ENCODE assay signal across 18 cellular contexts in genomic region chr11:106031936-106032335, GRCh38. TPM values are rescaled to one million over a fixed set of nuclear protein-coding genes. Genes with fewer than 3 reads are reported as not detected.
DNase-seq lines count a peak whose midpoint lies in the region; ATAC-seq and TF ChIP-seq lines count a peak whose summit lies in the region.
"Had no signal": no experiment of that assay in that cellular context is flagged by ENCODE, and none has a peak within 500 bp of the region (broad histone marks: within the 10 kb centered on the region; RNA-seq: fewer than 3 reads in every experiment).

No MANE protein-coding gene starts in this region.

- dilution Hi-C loops in mammary epithelial cell (cut with HindIII; ENCODE audit: low sequenced_read_pairs) = no loop called here

- H3K27me3 ChIP-seq in mammary epithelial cell (ENCODE audit: insufficient read depth, low read length) (no peaks in the 10 kb centered on the region), SJSA1 (replicated peaks) (no peaks in the 10 kb centered on the region)
- H3K27me3 ChIP-seq: BLaER1 had no signal

- no peak for DNase-seq in MCF 10A (ENCODE audit: unreplicated experiment)
- DNase-seq in mammary epithelial cell = no peak
- no peak for DNase-seq in SJSA1 (ENCODE audit: low read depth in 1 of 2, low spot score in 2 of 2)
- no peak for DNase-seq in epithelial cell of prostate (ENCODE audit: low read depth, low spot score)
- DNase-seq in SIG-M5 treated with dmso at 0.1 percent for 504 hours (lab: John Stamatoyannopoulos, UW; ENCODE audit: unreplicated experiment) = no peak
- no peak for DNase-seq in activated CD8-positive, alpha-beta T cell treated with anti-CD3 and anti-CD28 coated beads, Interleukin-2, amount 10 ng/mL, durations not matched to agents 7 days and 5 days
- DNase-seq in MV-4-11 (lab: John Stamatoyannopoulos, UW) = no peak
- DNase-seq: Calu3; CD8-positive, alpha-beta T cell; DMS79 treated with DMSO at 0.1 percent for 48 hours; GF-D8; GOT3; H7 had no signal

- in situ Hi-C loops in mammary epithelial cell (cut with MboI; ENCODE audit: low sequenced_read_pairs in 2 of 2) = no loop called here

- H4K20me1 ChIP-seq in mammary epithelial cell (ENCODE audit: insufficient read depth, low read length) = no peaks in the 10 kb centered on the region
- H4K20me1 ChIP-seq: BLaER1 had no signal

- intact Hi-C loops in MCF 10A (cut with micrococcal nuclease) = no loop called here
- intact Hi-C loops in mammary epithelial cell (cut with micrococcal nuclease) = no loop called here

- peak overlapping the region; percentile 80 for H3K27ac Mint-ChIP-seq in MCF 10A (ENCODE audit: low read depth, unreplicated experiment)
- H3K27ac Mint-ChIP-seq in activated CD8-positive, alpha-beta T cell treated with anti-CD3 and anti-CD28 coated beads, Interleukin-2, amount 10 ng/mL, durations not matched to agents 7 days and 5 days = no peak overlapping the region
- H3K27ac Mint-ChIP-seq: CD14-positive monocyte; CD8-positive, alpha-beta T cell; HFFc6 had no signal

- BruUV-seq in MCF 10A (replicated peaks; lab: Mats Ljungman, UMichigan) (no TSS peak), mammary epithelial cell (replicated peaks; lab: Mats Ljungman, UMichigan) (no TSS peak)

- H3K4me1 Mint-ChIP-seq in MCF 10A (ENCODE audit: insufficient read depth, unreplicated experiment) = peaks cover 7% of the 10 kb centered on the region
- no peaks in the 10 kb centered on the region for H3K4me1 Mint-ChIP-seq in activated CD8-positive, alpha-beta T cell treated with anti-CD3 and anti-CD28 coated beads, Interleukin-2, amount 10 ng/mL, durations not matched to agents 7 days and 5 days (ENCODE audit: low read depth)
- H3K4me1 Mint-ChIP-seq: CD14-positive monocyte had no signal

- no peak overlapping the region for H3K4me3 Mint-ChIP-seq in MCF 10A (ENCODE audit: unreplicated experiment)
- H3K4me3 Mint-ChIP-seq in activated CD8-positive, alpha-beta T cell treated with anti-CD3 and anti-CD28 coated beads, Interleukin-2, amount 10 ng/mL, durations not matched to agents 7 days and 5 days = no peak overlapping the region
- H3K4me3 Mint-ChIP-seq: CD14-positive monocyte; CD8-positive, alpha-beta T cell; HFFc6 had no signal

- H3K9ac ChIP-seq in mammary epithelial cell (ENCODE audit: insufficient read depth, low read length) = no peak overlapping the region
- H3K9ac ChIP-seq: BLaER1 had no signal

- H3K36me3 ChIP-seq in mammary epithelial cell (ENCODE audit: insufficient read depth, low read length) = no peaks in the 10 kb centered on the region
- no peaks in the 10 kb centered on the region for H3K36me3 ChIP-seq in SJSA1
- H3K36me3 ChIP-seq: BLaER1 had no signal

- no peaks in the 10 kb centered on the region for H3K4me1 ChIP-seq in mammary epithelial cell (ENCODE audit: insufficient read depth, low read length)
- H3K4me1 ChIP-seq in SJSA1 (replicated peaks) = peaks cover 11% of the 10 kb centered on the region
- H3K4me1 ChIP-seq: BLaER1 had no signal

- H3K9me3 ChIP-seq in mammary epithelial cell (replicated peaks; ENCODE audit: insufficient read depth, low read length) = no peaks in the 10 kb centered on the region
- no peaks in the 10 kb centered on the region for H3K9me3 ChIP-seq in SJSA1 (replicated peaks)
- H3K9me3 ChIP-seq: BLaER1 had no signal

- no peaks in the 10 kb centered on the region for H3K36me3 Mint-ChIP-seq in MCF 10A (ENCODE audit: insufficient read depth, unreplicated experiment)
- no peaks in the 10 kb centered on the region for H3K36me3 Mint-ChIP-seq in activated CD8-positive, alpha-beta T cell treated with anti-CD3 and anti-CD28 coated beads, Interleukin-2, amount 10 ng/mL, durations not matched to agents 7 days and 5 days (ENCODE audit: low read depth)
- H3K36me3 Mint-ChIP-seq: CD14-positive monocyte; CD8-positive, alpha-beta T cell had no signal

- 71% methylated on average over 3 of the region's 3 CpGs for WGBS in mammary epithelial cell (ENCODE audit: low coverage, missing lambda C conversion rate)

- no peaks in the 10 kb centered on the region for H3K9me3 Mint-ChIP-seq in MCF 10A (ENCODE audit: unreplicated experiment)
- H3K9me3 Mint-ChIP-seq in activated CD8-positive, alpha-beta T cell treated with anti-CD3 and anti-CD28 coated beads, Interleukin-2, amount 10 ng/mL, durations not matched to agents 7 days and 5 days (ENCODE audit: insufficient read depth) = no peaks in the 10 kb centered on the region
- H3K9me3 Mint-ChIP-seq: HFFc6 had no signal

- no peaks in the 10 kb centered on the region for H3K27me3 Mint-ChIP-seq in MCF 10A (ENCODE audit: insufficient read depth, unreplicated experiment)
- H3K27me3 Mint-ChIP-seq in activated CD8-positive, alpha-beta T cell treated with anti-CD3 and anti-CD28 coated beads, Interleukin-2, amount 10 ng/mL, durations not matched to agents 7 days and 5 days (ENCODE audit: low read depth) = peaks cover 24% of the 10 kb centered on the region

- H2AFZ ChIP-seq in mammary epithelial cell (ENCODE audit: low read depth, low read length) = no peak overlapping the region

- no peak overlapping the region for H3K27ac ChIP-seq in mammary epithelial cell (ENCODE audit: insufficient read depth, low read depth, low read length)
- peak overlapping the region; percentile 21; the same call in 1 of the 2 replicates for H3K27ac ChIP-seq in SJSA1
- H3K27ac ChIP-seq in epithelial cell of prostate = peak overlapping the region; percentile 81
- H3K27ac ChIP-seq: 22Rv1, BLaER1 had no signal

- ATAC-seq in activated CD8-positive, alpha-beta T cell treated with anti-CD3 and anti-CD28 coated beads, Interleukin-2, amount 10 ng/mL, durations not matched to agents 7 days and 5 days = no peak
- ATAC-seq: CD8-positive, alpha-beta T cell; HCT116 had no signal

- H3K4me2 ChIP-seq in mammary epithelial cell (ENCODE audit: insufficient read depth, low read depth, low read length) = no peak overlapping the region
- H3K4me2 ChIP-seq: BLaER1 had no signal

- H3K4me3 ChIP-seq in mammary epithelial cell (replicated peaks in 1 of 3; ENCODE audit: insufficient read depth in 1 of 3, low read depth in 2 of 3, low read length in 3 of 3) (no peak overlapping the region), SJSA1 (no peak overlapping the region)
- H3K4me3 ChIP-seq: BLaER1 had no signal

- H3K79me2 ChIP-seq in mammary epithelial cell (ENCODE audit: insufficient read depth, low read length) = no peaks in the 10 kb centered on the region

- CTCF ChIA-PET in MCF 10A (lab: Yijun Ruan, JAX) (interaction anchor here (0.6 kb wide), 1 partner anchor 1270 kb away, joined by 3 read pairs; no protein-coding TSS in a partner anchor), mammary epithelial cell (lab: Charles Lee; ENCODE audit: low non-redundant PET) (no interaction called here)
- CTCF ChIA-PET in activated CD8-positive, alpha-beta T cell treated with anti-CD3 and anti-CD28 coated beads, Interleukin-2, amount 10 ng/mL, durations not matched to agents 7 days and 5 days (lab: Charles Lee) = no interaction called here

- POLR2A ChIA-PET in MCF 10A (lab: Yijun Ruan, JAX) = interaction anchor here (2.2 to 4.2 kb wide), 2 partner anchors 9 to 46 kb away, joined by 5 to 28 read pairs; partner anchors contain the start of genes AASDHPPT, KBTBD3 and MSANTD4
- POLR2A ChIA-PET in activated CD8-positive, alpha-beta T cell treated with anti-CD3 and anti-CD28 coated beads, Interleukin-2, amount 10 ng/mL, durations not matched to agents 7 days and 5 days (lab: Charles Lee) = no interaction called here

- TF ChIP-seq CTCF in MCF 10A (IDR thresholded peaks at IDR 0.05; ENCODE audit: unreplicated experiment) (no peak), mammary epithelial cell (conservative IDR thresholded peaks at IDR 0.05 in 1 of 2, IDR thresholded peaks at IDR 0.05 in 1 of 2; ENCODE audit: extremely low read depth in 1 of 2, insufficient read depth in 1 of 2, low read depth in 1 of 2, low read length in 2 of 2) (no peak)

RNA-seq across cellular contexts. Expression of gene MSANTD4, which starts 9.9 kb away (rescaled TPM):
- 31.2 and 36.0 TPM in 2 replicates for total RNA-seq in MCF 10A (2022)
- 10 to 100 TPM; 20.8 to 41.7 TPM for total RNA-seq in mammary epithelial cell
- 6.2 TPM for polyA plus RNA-seq in mammary epithelial cell
- 8.4 TPM for polyA minus RNA-seq in mammary epithelial cell
- total RNA-seq in SJSA1 (2014; rRNA removed; shearing (Covaris generic)) = 11.5 and 14.2 TPM in 2 replicates
- total RNA-seq in activated CD8-positive, alpha-beta T cell treated with anti-CD3 and anti-CD28 coated beads, Interleukin-2, amount 10 ng/mL, durations not matched to agents 7 days and 5 days = 10 to 100 TPM; 14.0 to 17.4 TPM

RNA-seq across cellular contexts. Expression of gene KBTBD3, which starts 45.2 kb away (rescaled TPM):
- total RNA-seq in MCF 10A (2022) = 2.9 and 5.1 TPM in 2 replicates
- total RNA-seq in mammary epithelial cell = 1 to 10 TPM; 2.2 to 3.3 TPM
- 1.4 TPM for polyA plus RNA-seq in mammary epithelial cell
- polyA minus RNA-seq in mammary epithelial cell = 7.8 TPM
- total RNA-seq in SJSA1 (2014; rRNA removed; shearing (Covaris generic)) = 0.16 and 0.76 TPM in 2 replicates
- total RNA-seq in activated CD8-positive, alpha-beta T cell treated with anti-CD3 and anti-CD28 coated beads, Interleukin-2, amount 10 ng/mL, durations not matched to agents 7 days and 5 days = 1 to 10 TPM; 6.2 to 7.7 TPM

RNA-seq across cellular contexts. Expression of gene AASDHPPT, which starts 45.5 kb away (rescaled TPM):
- total RNA-seq in MCF 10A (2022) (55.3 and 56.3 TPM in 2 replicates), mammary epithelial cell (10 to 100 TPM; 41.8 to 64.7 TPM)
- polyA plus RNA-seq in mammary epithelial cell = 24.5 TPM
- polyA minus RNA-seq in mammary epithelial cell = 33.5 TPM
- total RNA-seq in SJSA1 (2014; rRNA removed; shearing (Covaris generic)) = 39.3 and 44.2 TPM in 2 replicates
- total RNA-seq in activated CD8-positive, alpha-beta T cell treated with anti-CD3 and anti-CD28 coated beads, Interleukin-2, amount 10 ng/mL, durations not matched to agents 7 days and 5 days = 10 to 100 TPM; 30.9 to 31.2 TPM
